ENCODE assay signal across 19 cellular contexts in the genomic region with DNA sequence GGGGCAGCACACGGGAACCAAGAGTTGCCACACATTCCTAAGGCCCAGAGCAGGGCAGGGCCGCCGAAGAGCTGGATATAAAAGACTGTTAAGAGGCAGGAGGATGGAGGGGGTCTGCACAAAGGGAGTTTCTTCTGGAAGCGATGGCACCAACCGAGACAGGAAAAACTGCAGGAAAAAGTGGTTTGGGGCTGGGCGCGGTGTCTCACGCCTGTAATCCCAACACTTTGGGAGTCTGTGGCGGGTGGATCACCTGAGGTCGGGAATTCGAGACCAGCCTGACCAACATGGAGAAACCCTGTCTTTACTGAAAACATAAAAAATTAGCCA. TPM values are rescaled to one million over a fixed set of nuclear protein-coding genes. Genes with fewer than 3 reads are reported as not detected.
DNase-seq lines count a peak whose midpoint lies in the region; ATAC-seq and TF ChIP-seq lines count a peak whose summit lies in the region.
"Had no signal": no experiment of that assay in that cellular context is flagged by ENCODE, and none has a peak within 500 bp of the region (broad histone marks: within the 10 kb centered on the region; RNA-seq: fewer than 3 reads in every experiment).

No MANE protein-coding gene starts in this region.

- H3K4me3 Mint-ChIP-seq in activated naive CD4-positive, alpha-beta T cell treated with anti-CD3 and anti-CD28 coated beads, Interleukin-2, amount 50 U/mL, for 24 hours: no peak overlapping the region
- H3K4me3 Mint-ChIP-seq in dendritic cell treated with granulocyte-macrophage colony-stimulating factor and Interleukin-4, amounts not matched to agents 40 ng/mL and 50 ng/mL, for 4 days: no peak overlapping the region
- H3K4me3 Mint-ChIP-seq: CD4-positive, alpha-beta T cell had no signal

- ATAC-seq in GM18873 (IDR thresholded peaks at IDR 0.05; ENCODE audit: low FRiP score, unreplicated experiment): no peak
- ATAC-seq: A549, Panc1 had no signal

- no peaks in the 10 kb centered on the region for H3K79me2 ChIP-seq in osteoblast (ENCODE audit: insufficient read depth, low read length)

- peaks cover 13% of the 10 kb centered on the region for H3K4me1 ChIP-seq in osteoblast (ENCODE audit: insufficient read depth, low read length)
- H3K4me1 ChIP-seq: BE2C had no signal

- no peak overlapping the region for H3K4me3 ChIP-seq in osteoblast (ENCODE audit: insufficient read depth, low read length)
- H3K4me3 ChIP-seq: A549 had no signal

- H3K9me3 ChIP-seq in osteoblast (ENCODE audit: low read depth, low read length): peaks cover 1% of the 10 kb centered on the region
- H3K9me3 ChIP-seq: A549, BE2C had no signal

- no peak for DNase-seq in activated naive CD4-positive, alpha-beta T cell (lab: John Stamatoyannopoulos, UW)
- no peak for DNase-seq in RWPE1 (ENCODE audit: low spot score)
- peak; percentile 5 for DNase-seq in osteoblast (ENCODE audit: insufficient read length, low spot score, missing footprints)
- DNase-seq in iPS-NIHi7 (ENCODE audit: extremely low spot score): no peak
- DNase-seq: BE2C; CD4-positive, alpha-beta T cell; COR-L47; DMS79; MV-4-11; NCI-H1105 treated with DMSO at 0.1 percent for 48 hours; NCI-H2029 treated with DMSO at 0.1 percent for 48 hours; NCI-H524 treated with DMSO at 0.1 percent for 48 hours; NCI-H82 had no signal

- TF ChIP-seq CTCF in RWPE1 (conservative IDR thresholded peaks at IDR 0.05; ENCODE audit: low read depth): no peak
- TF ChIP-seq CTCF in osteoblast (IDR thresholded peaks at IDR 0.05; ENCODE audit: extremely low read depth, low read depth, low read length): no peak

- H3K4me1 Mint-ChIP-seq in activated naive CD4-positive, alpha-beta T cell treated with anti-CD3 and anti-CD28 coated beads, Interleukin-2, amount 50 U/mL, for 24 hours: peaks cover 5% of the 10 kb centered on the region
- H3K4me1 Mint-ChIP-seq in dendritic cell treated with granulocyte-macrophage colony-stimulating factor and Interleukin-4, amounts not matched to agents 40 ng/mL and 50 ng/mL, for 4 days (ENCODE audit: low read depth): peaks cover 59% of the 10 kb centered on the region

- no peak overlapping the region for H3K4me2 ChIP-seq in osteoblast (ENCODE audit: insufficient read depth, low read length)
- H3K4me2 ChIP-seq: A549 had no signal

- intact Hi-C loops in dendritic cell treated with granulocyte-macrophage colony-stimulating factor and Interleukin-4, amounts not matched to agents 40 ng/mL and 50 ng/mL, for 4 days (cut with micrococcal nuclease): no loop called here

- H4K20me1 ChIP-seq in osteoblast (ENCODE audit: insufficient read depth, low read length): no peaks in the 10 kb centered on the region

- no peaks in the 10 kb centered on the region for H3K36me3 Mint-ChIP-seq in activated naive CD4-positive, alpha-beta T cell treated with anti-CD3 and anti-CD28 coated beads, Interleukin-2, amount 50 U/mL, for 24 hours
- H3K36me3 Mint-ChIP-seq in dendritic cell treated with granulocyte-macrophage colony-stimulating factor and Interleukin-4, amounts not matched to agents 40 ng/mL and 50 ng/mL, for 4 days (ENCODE audit: low read depth): no peaks in the 10 kb centered on the region
- H3K36me3 Mint-ChIP-seq: IgD-negative memory B cell had no signal

- POLR2A ChIA-PET in RWPE1 (lab: Yijun Ruan, JAX; ENCODE audit: low non-redundant PET): no interaction called here

- H3K27ac Mint-ChIP-seq in activated naive CD4-positive, alpha-beta T cell treated with anti-CD3 and anti-CD28 coated beads, Interleukin-2, amount 50 U/mL, for 24 hours: peak overlapping the region; percentile 51
- H3K27ac Mint-ChIP-seq in dendritic cell treated with granulocyte-macrophage colony-stimulating factor and Interleukin-4, amounts not matched to agents 40 ng/mL and 50 ng/mL, for 4 days: peak overlapping the region; percentile 28
- H3K27ac Mint-ChIP-seq: CD4-positive, alpha-beta T cell; IgD-negative memory B cell had no signal

- H3K27me3 ChIP-seq in osteoblast (ENCODE audit: insufficient read depth, low read length): no peaks in the 10 kb centered on the region
- H3K27me3 ChIP-seq: BE2C had no signal

- H2AFZ ChIP-seq in osteoblast (ENCODE audit: low read length): no peak overlapping the region

- H3K27me3 Mint-ChIP-seq in activated naive CD4-positive, alpha-beta T cell treated with anti-CD3 and anti-CD28 coated beads, Interleukin-2, amount 50 U/mL, for 24 hours: no peaks in the 10 kb centered on the region
- H3K27me3 Mint-ChIP-seq in dendritic cell treated with granulocyte-macrophage colony-stimulating factor and Interleukin-4, amounts not matched to agents 40 ng/mL and 50 ng/mL, for 4 days: no peaks in the 10 kb centered on the region
- H3K27me3 Mint-ChIP-seq: CD4-positive, alpha-beta T cell had no signal

- no peaks in the 10 kb centered on the region for H3K9me3 Mint-ChIP-seq in activated naive CD4-positive, alpha-beta T cell treated with anti-CD3 and anti-CD28 coated beads, Interleukin-2, amount 50 U/mL, for 24 hours
- H3K9me3 Mint-ChIP-seq in dendritic cell treated with granulocyte-macrophage colony-stimulating factor and Interleukin-4, amounts not matched to agents 40 ng/mL and 50 ng/mL, for 4 days: no peaks in the 10 kb centered on the region
- H3K9me3 Mint-ChIP-seq: CD4-positive, alpha-beta T cell; IgD-negative memory B cell had no signal

- no peaks in the 10 kb centered on the region for H3K36me3 ChIP-seq in osteoblast (ENCODE audit: insufficient read depth, low read length)
- H3K36me3 ChIP-seq: BE2C had no signal

- peak overlapping the region; percentile 57 for H3K27ac ChIP-seq in RWPE1
- H3K27ac ChIP-seq in osteoblast (ENCODE audit: low read depth, low read length): no peak overlapping the region
- H3K27ac ChIP-seq: A549 had no signal

- CTCF ChIA-PET in RWPE1 (lab: Yijun Ruan, JAX): no interaction called here

RNA-seq across cellular contexts. Expression of gene SSR1, which starts 41.8 kb away (rescaled TPM):
- total RNA-seq in osteoblast: 89.4 and 108 TPM in 2 replicates
